Comparison of ENCODE assay signal across 8 cellular contexts in the genomic region with DNA sequence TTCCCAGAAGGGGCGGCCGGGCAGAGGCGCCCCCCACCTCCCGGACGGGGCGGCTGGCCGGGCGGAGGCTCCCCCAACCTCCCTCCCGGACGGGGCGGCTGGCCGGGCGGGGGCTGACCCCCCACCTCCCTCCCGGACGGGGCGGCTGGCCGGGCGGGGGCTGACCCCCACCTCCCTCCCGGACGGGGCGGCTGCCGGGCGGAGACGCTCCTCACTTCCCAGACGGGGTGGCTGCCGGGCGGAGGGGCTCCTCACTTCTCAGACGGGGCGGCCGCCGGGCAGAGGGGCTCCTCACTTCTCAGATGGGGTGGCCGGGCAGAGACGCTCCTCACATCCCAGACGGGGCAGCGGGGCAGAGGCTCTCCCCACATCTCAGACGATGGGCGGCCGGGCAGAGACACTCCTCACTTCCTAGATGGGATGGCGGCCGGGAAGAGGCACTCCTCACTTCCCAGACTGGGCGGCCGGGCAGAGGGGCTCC. TPM values are rescaled to one million over a fixed set of nuclear protein-coding genes. Genes with fewer than 3 reads are reported as not detected.
"Had no signal": no experiment of that assay in that cellular context is flagged by ENCODE, and none has a peak within 500 bp of the region (broad histone marks: within the 10 kb centered on the region; RNA-seq: fewer than 3 reads in every experiment).

No MANE protein-coding gene starts in this region.

RNA-seq across cellular contexts. Expression of a gene that starts 43.5 kb away (rescaled TPM):
- total RNA-seq: PC-3, PC-9, Peyer's patch, Right ventricle myocardium inferior, Right ventricle myocardium superior, RPMI7951, SJCRH30, SJSA1 had no signal
